Comparison of ENCODE assay signal across 17 cellular contexts in genomic region chr10:13152286-13152685, GRCh38. TPM values are rescaled to one million over a fixed set of nuclear protein-coding genes. Genes with fewer than 3 reads are reported as not detected.
A peak's percentile ranks its signal among the peaks of the same experiment; 100 is the strongest.
DNase-seq lines count a peak whose midpoint lies in the region; ATAC-seq and TF ChIP-seq lines count a peak whose summit lies in the region.
"Had no signal": no experiment of that assay in that cellular context is flagged by ENCODE, and none has a peak within 500 bp of the region (broad histone marks: within the 10 kb centered on the region; RNA-seq: fewer than 3 reads in every experiment).

No MANE protein-coding gene starts in this region.

- BruUV-seq in PC-3 (replicated peaks; lab: Mats Ljungman, UMichigan): no TSS peak

- ATAC-seq in PC-3: no peak
- ATAC-seq in activated naive CD8-positive, alpha-beta T cell treated with anti-CD3 and anti-CD28 coated beads, Interleukin-2, amount 50 U/mL, for 24 hours: no peak
- ATAC-seq: CD8-positive, alpha-beta T cell; GM23338; HCT116 had no signal

- no peaks in the 10 kb centered on the region for H3K36me3 Mint-ChIP-seq in activated naive CD8-positive, alpha-beta T cell treated with anti-CD3 and anti-CD28 coated beads, Interleukin-2, amount 50 U/mL, for 24 hours (ENCODE audit: low read depth)
- H3K36me3 Mint-ChIP-seq: CD8-positive, alpha-beta T cell had no signal

- POLR2A ChIA-PET in PC-3 (lab: Charles Lee; ENCODE audit: unreplicated experiment): interaction anchor here (0.6 kb wide), 1 partner anchor 8 kb away, joined by 3 read pairs; no protein-coding TSS in a partner anchor

- intact Hi-C loops in PC-3 (cut with micrococcal nuclease): no loop called here
- intact Hi-C loops in uterus (cut with DNase I; ENCODE audit: low total_unique reads): no loop called here

- H3K27me3 Mint-ChIP-seq in activated naive CD8-positive, alpha-beta T cell treated with anti-CD3 and anti-CD28 coated beads, Interleukin-2, amount 50 U/mL, for 24 hours: no peaks in the 10 kb centered on the region
- H3K27me3 Mint-ChIP-seq: B cell had no signal

- no peak overlapping the region for H2AFZ ChIP-seq in PC-3 (ENCODE audit: low read length)
- H2AFZ ChIP-seq in hepatocyte: no peak overlapping the region
- no peak overlapping the region for H2AFZ ChIP-seq in smooth muscle cell (ENCODE audit: low read depth)
- H2AFZ ChIP-seq: GM23338 had no signal

- no peaks in the 10 kb centered on the region for H3K9me2 ChIP-seq in PC-3 (replicated peaks; ENCODE audit: low read length)
- no peaks in the 10 kb centered on the region for H3K9me2 ChIP-seq in hepatocyte (replicated peaks; ENCODE audit: insufficient read depth)

- H3K4me1 ChIP-seq in PC-3 (ENCODE audit: insufficient read depth, low read length) (peaks cover 3% of the 10 kb centered on the region; the same call in 1 of the 2 replicates), hepatocyte (ENCODE audit: insufficient read depth) (no peaks in the 10 kb centered on the region), smooth muscle cell (ENCODE audit: low read depth) (no peaks in the 10 kb centered on the region), uterus (no peaks in the 10 kb centered on the region)
- H3K4me1 ChIP-seq: BLaER1 treated with 17β-estradiol and CSF1 and Interleukin-3, amounts not matched to agents 10 nM and 100 nM had no signal

- H4K20me1 ChIP-seq in PC-3 (ENCODE audit: low read length) (no peaks in the 10 kb centered on the region), hepatocyte (ENCODE audit: insufficient read depth, poor library complexity, severe bottlenecking) (no peaks in the 10 kb centered on the region), smooth muscle cell (ENCODE audit: low read depth) (no peaks in the 10 kb centered on the region)
- H4K20me1 ChIP-seq: BLaER1 treated with 17β-estradiol and CSF1 and Interleukin-3, amounts not matched to agents 10 nM and 100 nM had no signal

- CTCF ChIA-PET in PC-3 (lab: Charles Lee): no interaction called here

- H3K9me3 Mint-ChIP-seq in activated naive CD8-positive, alpha-beta T cell treated with anti-CD3 and anti-CD28 coated beads, Interleukin-2, amount 50 U/mL, for 24 hours: peaks cover 16% of the 10 kb centered on the region
- H3K9me3 Mint-ChIP-seq: GM23338, HFFc6 had no signal

- no peaks in the 10 kb centered on the region for H3F3A ChIP-seq in PC-3 (ENCODE audit: low read length, unreplicated experiment)
- no peaks in the 10 kb centered on the region for H3F3A ChIP-seq in smooth muscle cell (ENCODE audit: low read depth)

- H3K27ac Mint-ChIP-seq in activated naive CD8-positive, alpha-beta T cell treated with anti-CD3 and anti-CD28 coated beads, Interleukin-2, amount 50 U/mL, for 24 hours: no peak overlapping the region
- H3K27ac Mint-ChIP-seq: B cell; CD8-positive, alpha-beta T cell; GM23338; HFFc6 had no signal

- no peak overlapping the region for H3K4me3 Mint-ChIP-seq in activated naive CD8-positive, alpha-beta T cell treated with anti-CD3 and anti-CD28 coated beads, Interleukin-2, amount 50 U/mL, for 24 hours
- H3K4me3 Mint-ChIP-seq: B cell; CD8-positive, alpha-beta T cell; GM23338; HFFc6 had no signal

- WGBS in hepatocyte (ENCODE audit: low lambda C conversion rate, missing lambda C conversion rate): 66% methylated on average over 3 of the region's 3 CpGs
- WGBS in smooth muscle cell (ENCODE audit: low lambda C conversion rate): 74% methylated on average over 3 of the region's 3 CpGs

- TF ChIP-seq CTCF in PC-3 (conservative IDR thresholded peaks at IDR 0.05; ENCODE audit: low read depth, low read length) (no peak), hepatocyte (IDR thresholded peaks at IDR 0.05; ENCODE audit: poor library complexity) (no peak), smooth muscle cell (IDR thresholded peaks at IDR 0.05; ENCODE audit: borderline replicate concordance, insufficient read depth, poor library complexity, severe bottlenecking) (no peak), uterus (IDR thresholded peaks at IDR 0.05) (no peak)

- no peak for TF ChIP-seq POLR2A in uterus (IDR thresholded peaks at IDR 0.05)

- H3K4me3 ChIP-seq in PC-3 (ENCODE audit: low read length): no peak overlapping the region
- no peak overlapping the region for H3K4me3 ChIP-seq in hepatocyte
- no peak overlapping the region for H3K4me3 ChIP-seq in smooth muscle cell
- H3K4me3 ChIP-seq in uterus: no peak overlapping the region
- H3K4me3 ChIP-seq: BLaER1 treated with 17β-estradiol and CSF1 and Interleukin-3, amounts not matched to agents 10 nM and 100 nM; GM23338 had no signal

- H3K27me3 ChIP-seq in PC-3 (ENCODE audit: low read length): no peaks in the 10 kb centered on the region
- H3K27me3 ChIP-seq in hepatocyte: no peaks in the 10 kb centered on the region
- H3K27me3 ChIP-seq in smooth muscle cell (ENCODE audit: low read depth): no peaks in the 10 kb centered on the region
- no peaks in the 10 kb centered on the region for H3K27me3 ChIP-seq in uterus
- H3K27me3 ChIP-seq: BLaER1 treated with 17β-estradiol and CSF1 and Interleukin-3, amounts not matched to agents 10 nM and 100 nM had no signal

- H3K9me3 ChIP-seq in PC-3 (ENCODE audit: low read length) (no peaks in the 10 kb centered on the region), hepatocyte (ENCODE audit: low read depth) (no peaks in the 10 kb centered on the region), smooth muscle cell (replicated peaks; ENCODE audit: low read depth) (no peaks in the 10 kb centered on the region), uterus (no peaks in the 10 kb centered on the region)
- H3K9me3 ChIP-seq: BLaER1 treated with 17β-estradiol and CSF1 and Interleukin-3, amounts not matched to agents 10 nM and 100 nM had no signal

- H3K4me2 ChIP-seq in PC-3 (ENCODE audit: low read length) (no peak overlapping the region), hepatocyte (no peak overlapping the region), smooth muscle cell (no peak overlapping the region)
- H3K4me2 ChIP-seq: BLaER1 treated with 17β-estradiol and CSF1 and Interleukin-3, amounts not matched to agents 10 nM and 100 nM; GM23338 had no signal

- no peak overlapping the region for H3K27ac ChIP-seq in PC-3 (ENCODE audit: low read length)
- H3K27ac ChIP-seq in hepatocyte: peak overlapping the region; percentile 75
- H3K27ac ChIP-seq in smooth muscle cell (ENCODE audit: low read depth): peak overlapping the region; percentile 70
- no peak overlapping the region for H3K27ac ChIP-seq in uterus
- H3K27ac ChIP-seq: BLaER1 treated with 17β-estradiol and CSF1 and Interleukin-3, amounts not matched to agents 10 nM and 100 nM had no signal

- H3K79me2 ChIP-seq in PC-3 (ENCODE audit: low read length): no peaks in the 10 kb centered on the region
- no peaks in the 10 kb centered on the region for H3K79me2 ChIP-seq in hepatocyte
- no peaks in the 10 kb centered on the region for H3K79me2 ChIP-seq in smooth muscle cell (ENCODE audit: low read depth)

- H3K9ac ChIP-seq in PC-3 (ENCODE audit: low read length) (no peak overlapping the region), smooth muscle cell (ENCODE audit: low read depth) (no peak overlapping the region)
- H3K9ac ChIP-seq: BLaER1 treated with 17β-estradiol and CSF1 and Interleukin-3, amounts not matched to agents 10 nM and 100 nM had no signal

- peak; percentile 52 for DNase-seq in ELF-1 (ENCODE audit: low read depth, low spot score)
- DNase-seq in PC-3: peak; percentile 1
- no peak for DNase-seq in hepatocyte (ENCODE audit: low spot score)
- DNase-seq in smooth muscle cell (lab: John Stamatoyannopoulos, UW; ENCODE audit: unreplicated experiment): no peak
- no peak for DNase-seq in activated naive CD8-positive, alpha-beta T cell treated with anti-CD3 and anti-CD28 coated beads, Interleukin-2, amount 50 U/mL, for 24 hours
- DNase-seq in uterus: no peak
- DNase-seq in stimulated activated CD4-positive, alpha-beta T cell treated with anti-CD3 and anti-CD28 coated beads, Interleukin-2, amount 100 ng/mL, for 48 hours: no peak
- DNase-seq: Calu3; CD8-positive, alpha-beta T cell; DMS79; GF-D8; HFFc6; IMR-90 had no signal

- H3K4me1 Mint-ChIP-seq in activated naive CD8-positive, alpha-beta T cell treated with anti-CD3 and anti-CD28 coated beads, Interleukin-2, amount 50 U/mL, for 24 hours: no peaks in the 10 kb centered on the region
- H3K4me1 Mint-ChIP-seq: B cell, GM23338 had no signal

- H3K36me3 ChIP-seq in PC-3 (ENCODE audit: low read depth, low read length) (no peaks in the 10 kb centered on the region), hepatocyte (replicated peaks; ENCODE audit: insufficient read depth, low read depth) (no peaks in the 10 kb centered on the region), smooth muscle cell (ENCODE audit: low read depth) (no peaks in the 10 kb centered on the region), uterus (no peaks in the 10 kb centered on the region)
- H3K36me3 ChIP-seq: BLaER1 treated with 17β-estradiol and CSF1 and Interleukin-3, amounts not matched to agents 10 nM and 100 nM had no signal

RNA-seq across cellular contexts. Expression of gene MCM10, which starts 9.1 kb away (rescaled TPM):
- total RNA-seq in PC-3 (2014; rRNA removed) (14.3 and 16.1 TPM in 2 replicates), hepatocyte (2.7 and 3.1 TPM in 2 replicates), smooth muscle cell (3.5 and 7.0 TPM in 2 replicates), uterus (10 to 100 TPM in 1 of 4 donors, not detected in 3; 14.1 TPM)
- polyA plus RNA-seq in hepatocyte (3.6 and 4.7 TPM in 2 replicates), smooth muscle cell (5.7 and 6.6 TPM in 2 replicates)

RNA-seq across cellular contexts. Expression of gene OPTN, which starts 52.3 kb away (rescaled TPM):
- total RNA-seq in PC-3 (2014; rRNA removed): 7.9 and 10.1 TPM in 2 replicates
- total RNA-seq in hepatocyte: 48.7 and 51.0 TPM in 2 replicates
- polyA plus RNA-seq in hepatocyte: 79.4 and 84.6 TPM in 2 replicates
- total RNA-seq in smooth muscle cell: 43.0 and 43.7 TPM in 2 replicates
- polyA plus RNA-seq in smooth muscle cell: 83.0 and 107 TPM in 2 replicates
- 10 to 100 TPM; 28.3 to 68.3 (median 38.1) TPM for total RNA-seq in uterus

Comparison
In these comparisons a context has a peak if more than half of its experiments do, and no peak if none do; other contexts are left out.
1. DNase-seq: peak in ELF-1 (single experiment) and PC-3 (single experiment); none in hepatocyte (single experiment), smooth muscle cell (single experiment), activated naive CD8-positive, alpha-beta T cell treated with anti-CD3 and anti-CD28 coated beads, Interleukin-2, amount 50 U/mL, for 24 hours (single experiment), uterus (0 of 2) and stimulated activated CD4-positive, alpha-beta T cell treated with anti-CD3 and anti-CD28 coated beads, Interleukin-2, amount 100 ng/mL, for 48 hours (0 of 2).
2. H3K27ac ChIP-seq: peak in hepatocyte (single experiment) and smooth muscle cell (single experiment); none in PC-3 (single experiment) and uterus (0 of 2).